ENCODE assay signal across 23 cellular contexts in the genomic region with DNA sequence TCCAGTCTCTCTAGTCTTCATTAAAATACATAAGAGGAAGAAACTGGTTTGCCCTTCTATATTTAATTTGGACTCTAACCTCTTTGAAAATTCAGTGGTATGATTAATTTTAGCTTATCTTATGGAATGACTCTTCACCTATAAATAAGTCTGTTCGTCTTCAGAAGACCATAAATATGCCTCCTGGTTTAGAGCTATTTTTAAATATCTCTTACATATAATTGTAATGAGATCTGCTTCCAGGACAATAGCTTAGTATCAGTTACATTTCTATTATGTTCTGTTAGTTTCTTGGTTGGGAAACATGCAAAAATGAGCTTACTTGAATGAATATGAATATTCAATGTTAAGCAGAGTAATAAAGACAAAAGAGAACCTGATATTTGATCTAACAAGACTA.
DNase-seq lines count a peak whose midpoint lies in the region; ATAC-seq lines count a peak whose summit lies in the region.
"Had no signal": no experiment of that assay in that cellular context is flagged by ENCODE, and none has a peak within 500 bp of the region (broad histone marks: within the 10 kb centered on the region; RNA-seq: fewer than 3 reads in every experiment).

No MANE protein-coding gene starts in this region.

- DNase-seq in HCEC 1CT (peak; percentile 66), amniotic epithelial cell (ENCODE audit: low read depth) (peak; percentile 43), left kidney (ENCODE audit: low read depth, low spot score) (peak; percentile 5)
- DNase-seq in natural killer cell treated with Interleukin-12 subunit alpha and Interleukin-12 subunit beta and Interleukin-15 and Interleukin-18, amount 100 ng/mL, for 72 hours (ENCODE audit: low spot score), result no peak
- DNase-seq: activated CD4-positive, alpha-beta T cell treated with anti-CD3 and anti-CD28 coated beads, Interleukin-2, amount 50 U/mL, for 1 hour; activated CD8-positive, alpha-beta memory T cell treated with anti-CD3 and anti-CD28 coated beads, Interleukin-2, amount 50 U/mL, for 48 hours; activated effector memory CD4-positive, alpha-beta T cell treated with anti-CD3 and anti-CD28 coated beads, Interleukin-2, amount 50 U/mL, for 16 hours; activated naive CD8-positive, alpha-beta T cell treated with anti-CD3 and anti-CD28 coated beads, Interleukin-2, amount 50 U/mL, for 24 hours; central memory CD4-positive, alpha-beta T cell; GF-D8; KG1; NCI-H187; NCI-H345; NCI-H82; SHP77 had no signal

- H3K36me3 Mint-ChIP-seq in natural killer cell treated with Interleukin-12 subunit alpha and Interleukin-12 subunit beta and Interleukin-15 and Interleukin-18, amount 100 ng/mL, for 72 hours, result no peaks in the 10 kb centered on the region
- H3K36me3 Mint-ChIP-seq: neural progenitor cell had no signal

- no peaks in the 10 kb centered on the region for H3K27me3 ChIP-seq in ACC112 (ENCODE audit: insufficient read depth, low read length)
- H3K27me3 ChIP-seq: neural progenitor cell had no signal

- H3K27me3 Mint-ChIP-seq in natural killer cell treated with Interleukin-12 subunit alpha and Interleukin-12 subunit beta and Interleukin-15 and Interleukin-18, amount 100 ng/mL, for 72 hours, result peaks cover 45 to 51% of the 10 kb centered on the region in 2 donors

- H3K4me1 Mint-ChIP-seq in natural killer cell treated with Interleukin-12 subunit alpha and Interleukin-12 subunit beta and Interleukin-15 and Interleukin-18, amount 100 ng/mL, for 72 hours (ENCODE audit: low read depth in 2 of 2), result peaks cover 0 to 5% of the 10 kb centered on the region in 2 donors
- H3K4me1 Mint-ChIP-seq: neural progenitor cell had no signal

- no peaks in the 10 kb centered on the region for H3K36me3 ChIP-seq in ACC112 (ENCODE audit: insufficient read depth, low read length)
- H3K36me3 ChIP-seq: neural progenitor cell had no signal

- no peaks in the 10 kb centered on the region for H3K9me3 Mint-ChIP-seq in natural killer cell treated with Interleukin-12 subunit alpha and Interleukin-12 subunit beta and Interleukin-15 and Interleukin-18, amount 100 ng/mL, for 72 hours
- H3K9me3 Mint-ChIP-seq: activated naive CD8-positive, alpha-beta T cell treated with anti-CD3 and anti-CD28 coated beads, Interleukin-2, amount 50 U/mL, for 24 hours; GM23338; neural progenitor cell had no signal

- H3K4me1 ChIP-seq in ACC112 (ENCODE audit: control insufficient read depth, insufficient read depth, low read length, unreplicated experiment), result peaks cover 66% of the 10 kb centered on the region
- H3K4me1 ChIP-seq: neural progenitor cell had no signal

- no peak overlapping the region; the same call in 1 of the 2 replicates for H3K4me3 ChIP-seq in ACC112 (ENCODE audit: low read depth, low read length)
- H3K4me3 ChIP-seq: GM12878, GM23338, neural progenitor cell had no signal

- H3K27ac Mint-ChIP-seq in natural killer cell treated with Interleukin-12 subunit alpha and Interleukin-12 subunit beta and Interleukin-15 and Interleukin-18, amount 100 ng/mL, for 72 hours, result no peak overlapping the region
- H3K27ac Mint-ChIP-seq: activated naive CD8-positive, alpha-beta T cell treated with anti-CD3 and anti-CD28 coated beads, Interleukin-2, amount 50 U/mL, for 24 hours; GM23338; neural progenitor cell; T-helper 1 cell treated with Interleukin-12 subunit alpha and Interleukin-12 subunit beta and Interleukin-4 antibody, amounts not matched to agents 30 μg/mL and 1 μg/mL, for 36 hours had no signal

- no peak overlapping the region for H3K4me3 Mint-ChIP-seq in natural killer cell treated with Interleukin-12 subunit alpha and Interleukin-12 subunit beta and Interleukin-15 and Interleukin-18, amount 100 ng/mL, for 72 hours
- H3K4me3 Mint-ChIP-seq: activated naive CD8-positive, alpha-beta T cell treated with anti-CD3 and anti-CD28 coated beads, Interleukin-2, amount 50 U/mL, for 24 hours; GM23338; neural progenitor cell; T-helper 1 cell treated with Interleukin-12 subunit alpha and Interleukin-12 subunit beta and Interleukin-4 antibody, amounts not matched to agents 30 μg/mL and 1 μg/mL, for 36 hours had no signal

- ATAC-seq in GM21576 (IDR thresholded peaks at IDR 0.05; ENCODE audit: unreplicated experiment) (no peak), HG03108 (IDR thresholded peaks at IDR 0.05; ENCODE audit: unreplicated experiment) (no peak), HG02973 (IDR thresholded peaks at IDR 0.05; ENCODE audit: unreplicated experiment) (no peak)
- no peak for ATAC-seq in natural killer cell treated with Interleukin-12 subunit alpha and Interleukin-12 subunit beta and Interleukin-15 and Interleukin-18, amount 100 ng/mL, for 72 hours
- ATAC-seq: activated naive CD8-positive, alpha-beta T cell treated with anti-CD3 and anti-CD28 coated beads, Interleukin-2, amount 50 U/mL, for 24 hours; GM12878; GM23338 had no signal

- peak overlapping the region; percentile 97 for H3K27ac ChIP-seq in ACC112 (ENCODE audit: low read depth, low read length)
- H3K27ac ChIP-seq: neural progenitor cell had no signal

- no peaks in the 10 kb centered on the region for H3K79me2 ChIP-seq in ACC112 (ENCODE audit: control insufficient read depth, insufficient read depth, low read length, unreplicated experiment)

- H2AFZ ChIP-seq in ACC112 (ENCODE audit: low read length, unreplicated experiment), result peak overlapping the region; percentile 48
- H2AFZ ChIP-seq: neural progenitor cell had no signal
